Comparison of ENCODE assay signal across 1 cellular context in the genomic region with DNA sequence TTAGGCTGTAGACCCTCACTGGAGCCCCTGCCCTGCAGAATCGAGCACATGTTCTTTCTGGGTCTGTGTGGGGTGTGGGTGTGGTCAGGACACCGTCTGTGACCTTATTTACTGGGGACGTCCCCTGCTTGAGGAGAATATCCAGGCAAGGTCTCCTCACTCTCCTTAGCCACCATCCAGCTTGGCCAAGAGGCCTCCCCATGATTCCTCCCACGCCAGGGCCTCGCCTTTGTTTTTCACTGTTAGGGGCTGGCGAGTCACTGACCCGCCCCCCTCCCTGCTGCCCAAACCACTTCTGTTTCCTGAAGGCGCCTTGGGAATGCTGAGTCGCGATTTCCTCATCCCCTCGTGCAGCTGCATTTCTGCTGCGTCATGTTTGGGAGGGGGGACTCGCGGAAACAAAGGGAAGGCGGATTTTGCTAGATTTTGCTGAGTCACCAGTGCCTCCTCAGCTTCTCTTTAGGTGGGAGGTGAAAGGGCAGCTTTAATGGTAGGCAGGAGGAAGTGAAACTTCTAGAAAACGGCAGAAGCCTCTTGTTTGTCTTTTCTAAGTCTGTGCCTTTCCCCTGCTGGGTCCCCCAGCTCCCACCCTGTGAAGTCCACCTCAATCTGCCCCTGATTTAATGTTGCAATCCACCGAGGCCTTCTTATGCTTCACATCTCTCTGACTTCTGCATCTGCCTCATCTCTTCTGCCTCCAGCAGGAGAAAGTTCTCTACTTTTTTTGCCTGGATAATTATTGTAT.
TF ChIP-seq lines count a peak whose summit lies in the region.

No MANE protein-coding gene starts in this region.

TF ChIP-seq in K562, 482 proteins besides CTCF, POLR2A, EP300 and RAD21 (continued from another document and continues in another):
- TF ChIP-seq, protein P1, sequence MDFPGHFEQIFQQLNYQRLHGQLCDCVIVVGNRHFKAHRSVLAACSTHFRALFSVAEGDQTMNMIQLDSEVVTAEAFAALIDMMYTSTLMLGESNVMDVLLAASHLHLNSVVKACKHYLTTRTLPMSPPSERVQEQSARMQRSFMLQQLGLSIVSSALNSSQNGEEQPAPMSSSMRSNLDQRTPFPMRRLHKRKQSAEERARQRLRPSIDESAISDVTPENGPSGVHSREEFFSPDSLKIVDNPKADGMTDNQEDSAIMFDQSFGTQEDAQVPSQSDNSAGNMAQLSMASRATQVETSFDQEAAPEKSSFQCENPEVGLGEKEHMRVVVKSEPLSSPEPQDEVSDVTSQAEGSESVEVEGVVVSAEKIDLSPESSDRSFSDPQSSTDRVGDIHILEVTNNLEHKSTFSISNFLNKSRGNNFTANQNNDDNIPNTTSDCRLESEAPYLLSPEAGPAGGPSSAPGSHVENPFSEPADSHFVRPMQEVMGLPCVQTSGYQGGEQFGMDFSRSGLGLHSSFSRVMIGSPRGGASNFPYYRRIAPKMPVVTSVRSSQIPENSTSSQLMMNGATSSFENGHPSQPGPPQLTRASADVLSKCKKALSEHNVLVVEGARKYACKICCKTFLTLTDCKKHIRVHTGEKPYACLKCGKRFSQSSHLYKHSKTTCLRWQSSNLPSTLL (IDR thresholded peaks at IDR 0.05), result no peak
- TF ChIP-seq MYBL2 (IDR thresholded peaks at IDR 0.05; ENCODE audit: low read depth), result no peak
- TF ChIP-seq MYBL2 (CRISPR knock-in tag; IDR thresholded peaks at IDR 0.05; ENCODE audit: borderline replicate concordance), result no peak
- no peak for TF ChIP-seq TCFL5 (CRISPR knock-in tag; conservative IDR thresholded peaks at IDR 0.05)
- no peak for TF ChIP-seq ZEB2 (IDR thresholded peaks at IDR 0.05)
- TF ChIP-seq SETDB1 (IDR thresholded peaks at IDR 0.05; ENCODE audit: low read length), result peak; percentile 31
- no peak for TF ChIP-seq TCF7 (IDR thresholded peaks at IDR 0.05; ENCODE audit: borderline replicate concordance)
- peak; percentile 100 for TF ChIP-seq C11orf30 (IDR thresholded peaks at IDR 0.05; ENCODE audit: low read depth)
- no peak for TF ChIP-seq RBM15 (IDR thresholded peaks at IDR 0.05; ENCODE audit: insufficient read depth, low read length)
- TF ChIP-seq MTA1 (IDR thresholded peaks at IDR 0.05; ENCODE audit: borderline replicate concordance), result peak; percentile 81
- TF ChIP-seq TEAD4 (IDR thresholded peaks at IDR 0.05; ENCODE audit: low read length), result peak; percentile 58; the same call in 1 of the 2 replicates
- TF ChIP-seq TEAD4 (CRISPR knock-in tag; IDR thresholded peaks at IDR 0.05; ENCODE audit: borderline replicate concordance), result no peak
- peak; percentile 93 for TF ChIP-seq ZNF592 (IDR thresholded peaks at IDR 0.05)
- TF ChIP-seq ZNF239 (CRISPR knock-in tag; IDR thresholded peaks at IDR 0.05), result peak; percentile 37; the same call in 1 of the 2 replicates
- TF ChIP-seq HMG20A (CRISPR knock-in tag; conservative IDR thresholded peaks at IDR 0.05), result no peak
- no peak for TF ChIP-seq NRF1 (conservative IDR thresholded peaks at IDR 0.05 in 1 of 2, IDR thresholded peaks at IDR 0.05 in 1 of 2)
- TF ChIP-seq TBL1XR1 (IDR thresholded peaks at IDR 0.05; ENCODE audit: low read length in 2 of 2), result peak in 1 of 2 experiments; percentile 82; a peak in 2 of 4 replicates
- no peak for TF ChIP-seq ZNF696 (CRISPR knock-in tag; conservative IDR thresholded peaks at IDR 0.05)
- TF ChIP-seq, protein P2, sequence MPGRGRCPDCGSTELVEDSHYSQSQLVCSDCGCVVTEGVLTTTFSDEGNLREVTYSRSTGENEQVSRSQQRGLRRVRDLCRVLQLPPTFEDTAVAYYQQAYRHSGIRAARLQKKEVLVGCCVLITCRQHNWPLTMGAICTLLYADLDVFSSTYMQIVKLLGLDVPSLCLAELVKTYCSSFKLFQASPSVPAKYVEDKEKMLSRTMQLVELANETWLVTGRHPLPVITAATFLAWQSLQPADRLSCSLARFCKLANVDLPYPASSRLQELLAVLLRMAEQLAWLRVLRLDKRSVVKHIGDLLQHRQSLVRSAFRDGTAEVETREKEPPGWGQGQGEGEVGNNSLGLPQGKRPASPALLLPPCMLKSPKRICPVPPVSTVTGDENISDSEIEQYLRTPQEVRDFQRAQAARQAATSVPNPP (IDR thresholded peaks at IDR 0.05; ENCODE audit: borderline replicate concordance, insufficient read depth, insufficient read length), result no peak
- TF ChIP-seq ZNF253 (CRISPR knock-in tag; conservative IDR thresholded peaks at IDR 0.05), result no peak
- TF ChIP-seq, protein P3, sequence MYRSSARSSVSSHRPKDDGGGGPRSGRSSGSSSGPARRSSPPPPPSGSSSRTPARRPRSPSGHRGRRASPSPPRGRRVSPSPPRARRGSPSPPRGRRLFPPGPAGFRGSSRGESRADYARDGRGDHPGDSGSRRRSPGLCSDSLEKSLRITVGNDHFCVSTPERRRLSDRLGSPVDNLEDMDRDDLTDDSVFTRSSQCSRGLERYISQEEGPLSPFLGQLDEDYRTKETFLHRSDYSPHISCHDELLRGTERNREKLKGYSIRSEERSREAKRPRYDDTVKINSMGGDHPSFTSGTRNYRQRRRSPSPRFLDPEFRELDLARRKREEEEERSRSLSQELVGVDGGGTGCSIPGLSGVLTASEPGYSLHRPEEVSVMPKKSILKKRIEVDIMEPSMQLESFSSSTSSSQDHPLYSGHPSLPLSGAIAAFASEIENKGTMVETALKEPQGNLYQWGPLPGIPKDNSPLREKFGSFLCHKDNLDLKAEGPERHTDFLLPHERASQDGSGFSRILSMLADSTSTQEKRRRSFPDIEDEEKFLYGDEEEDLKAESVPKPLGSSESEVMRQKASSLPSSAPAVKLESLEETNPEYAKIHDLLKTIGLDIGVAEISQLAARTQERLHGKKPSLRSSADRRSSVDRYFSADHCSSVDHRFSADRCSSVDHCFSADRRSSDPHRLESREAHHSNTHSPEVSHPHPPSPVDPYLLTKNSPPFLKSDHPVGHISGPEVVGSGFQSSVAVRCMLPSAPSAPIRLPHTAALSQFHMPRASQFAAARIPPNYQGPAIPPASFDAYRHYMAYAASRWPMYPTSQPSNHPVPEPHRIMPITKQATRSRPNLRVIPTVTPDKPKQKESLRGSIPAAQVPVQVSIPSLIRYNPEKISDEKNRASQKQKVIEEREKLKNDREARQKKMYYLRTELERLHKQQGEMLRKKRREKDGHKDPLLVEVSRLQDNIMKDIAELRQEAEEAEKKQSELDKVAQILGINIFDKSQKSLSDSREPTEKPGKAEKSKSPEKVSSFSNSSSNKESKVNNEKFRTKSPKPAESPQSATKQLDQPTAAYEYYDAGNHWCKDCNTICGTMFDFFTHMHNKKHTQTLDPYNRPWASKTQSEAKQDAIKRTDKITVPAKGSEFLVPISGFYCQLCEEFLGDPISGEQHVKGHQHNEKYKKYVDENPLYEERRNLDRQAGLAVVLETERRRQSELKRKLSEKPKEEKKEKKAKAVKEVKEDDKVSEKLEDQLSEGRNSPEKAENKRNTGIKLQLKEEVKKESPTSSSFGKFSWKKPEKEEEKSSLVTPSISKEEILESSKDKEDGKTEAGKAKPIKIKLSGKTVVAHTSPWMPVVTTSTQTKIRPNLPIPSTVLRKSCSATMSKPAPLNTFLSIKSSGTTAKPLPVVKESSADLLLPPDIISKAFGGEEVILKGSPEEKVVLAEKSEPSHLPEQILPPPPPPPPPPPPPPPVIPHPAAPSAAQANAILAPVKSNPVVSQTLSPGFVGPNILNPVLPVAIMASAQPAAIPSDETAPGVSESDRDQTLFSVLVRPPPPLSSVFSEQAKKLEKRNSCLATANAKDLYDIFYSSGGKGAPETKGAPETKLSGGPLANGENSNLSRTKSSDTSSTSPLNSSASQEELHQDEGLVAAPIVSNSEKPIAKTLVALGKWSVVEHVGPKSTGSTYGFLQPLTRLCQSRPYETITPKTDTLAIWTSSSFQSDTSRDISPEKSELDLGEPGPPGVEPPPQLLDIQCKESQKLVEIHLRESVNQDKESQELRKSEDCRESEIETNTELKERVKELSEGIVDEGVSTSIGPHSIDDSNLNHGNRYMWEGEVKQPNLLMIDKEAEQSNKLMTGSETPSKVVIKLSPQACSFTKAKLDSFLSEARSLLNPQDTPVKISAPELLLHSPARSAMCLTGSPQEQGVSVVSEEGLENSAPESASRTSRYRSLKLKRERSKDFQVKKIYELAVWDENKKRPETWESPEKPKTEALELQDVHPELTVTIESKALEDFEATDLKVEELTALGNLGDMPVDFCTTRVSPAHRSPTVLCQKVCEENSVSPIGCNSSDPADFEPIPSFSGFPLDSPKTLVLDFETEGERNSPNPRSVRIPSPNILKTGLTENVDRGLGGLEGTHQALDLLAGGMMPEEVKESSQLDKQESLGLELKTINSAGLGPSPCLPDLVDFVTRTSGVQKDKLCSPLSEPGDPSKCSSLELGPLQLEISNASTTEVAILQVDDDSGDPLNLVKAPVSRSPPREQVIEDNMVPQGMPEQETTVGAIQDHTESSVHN (IDR thresholded peaks at IDR 0.05; ENCODE audit: borderline replicate concordance in 1 of 2, low read depth in 1 of 2), result peak in 1 of 2 experiments; percentile 100; a peak in 2 of 4 replicates
- TF ChIP-seq CBX3 (IDR thresholded peaks at IDR 0.05; ENCODE audit: borderline replicate concordance in 1 of 2, low read length in 2 of 2), result no peak
- peak; percentile 67 for TF ChIP-seq DACH1 (IDR thresholded peaks at IDR 0.05; ENCODE audit: partially characterized antibody)
- peak; percentile 43; the same call in 1 of the 2 replicates for TF ChIP-seq CREB3L1 (IDR thresholded peaks at IDR 0.05; ENCODE audit: borderline replicate concordance, low read depth)
- no peak for TF ChIP-seq MXI1 (IDR thresholded peaks at IDR 0.05; ENCODE audit: low read depth, low read length)
- TF ChIP-seq CAMTA2 (CRISPR knock-in tag; conservative IDR thresholded peaks at IDR 0.05), result no peak
- TF ChIP-seq E2F1 (CRISPR knock-in tag; IDR thresholded peaks at IDR 0.05), result no peak
- TF ChIP-seq, protein P4, sequence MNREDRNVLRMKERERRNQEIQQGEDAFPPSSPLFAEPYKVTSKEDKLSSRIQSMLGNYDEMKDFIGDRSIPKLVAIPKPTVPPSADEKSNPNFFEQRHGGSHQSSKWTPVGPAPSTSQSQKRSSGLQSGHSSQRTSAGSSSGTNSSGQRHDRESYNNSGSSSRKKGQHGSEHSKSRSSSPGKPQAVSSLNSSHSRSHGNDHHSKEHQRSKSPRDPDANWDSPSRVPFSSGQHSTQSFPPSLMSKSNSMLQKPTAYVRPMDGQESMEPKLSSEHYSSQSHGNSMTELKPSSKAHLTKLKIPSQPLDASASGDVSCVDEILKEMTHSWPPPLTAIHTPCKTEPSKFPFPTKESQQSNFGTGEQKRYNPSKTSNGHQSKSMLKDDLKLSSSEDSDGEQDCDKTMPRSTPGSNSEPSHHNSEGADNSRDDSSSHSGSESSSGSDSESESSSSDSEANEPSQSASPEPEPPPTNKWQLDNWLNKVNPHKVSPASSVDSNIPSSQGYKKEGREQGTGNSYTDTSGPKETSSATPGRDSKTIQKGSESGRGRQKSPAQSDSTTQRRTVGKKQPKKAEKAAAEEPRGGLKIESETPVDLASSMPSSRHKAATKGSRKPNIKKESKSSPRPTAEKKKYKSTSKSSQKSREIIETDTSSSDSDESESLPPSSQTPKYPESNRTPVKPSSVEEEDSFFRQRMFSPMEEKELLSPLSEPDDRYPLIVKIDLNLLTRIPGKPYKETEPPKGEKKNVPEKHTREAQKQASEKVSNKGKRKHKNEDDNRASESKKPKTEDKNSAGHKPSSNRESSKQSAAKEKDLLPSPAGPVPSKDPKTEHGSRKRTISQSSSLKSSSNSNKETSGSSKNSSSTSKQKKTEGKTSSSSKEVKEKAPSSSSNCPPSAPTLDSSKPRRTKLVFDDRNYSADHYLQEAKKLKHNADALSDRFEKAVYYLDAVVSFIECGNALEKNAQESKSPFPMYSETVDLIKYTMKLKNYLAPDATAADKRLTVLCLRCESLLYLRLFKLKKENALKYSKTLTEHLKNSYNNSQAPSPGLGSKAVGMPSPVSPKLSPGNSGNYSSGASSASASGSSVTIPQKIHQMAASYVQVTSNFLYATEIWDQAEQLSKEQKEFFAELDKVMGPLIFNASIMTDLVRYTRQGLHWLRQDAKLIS (CRISPR knock-in tag; IDR thresholded peaks at IDR 0.05), result no peak
- no peak for TF ChIP-seq NCOA2 (IDR thresholded peaks at IDR 0.05; ENCODE audit: partially characterized antibody in 2 of 2)
- TF ChIP-seq RHOXF2B (CRISPR knock-in tag; conservative IDR thresholded peaks at IDR 0.05), result no peak
- no peak for TF ChIP-seq POLR3G (IDR thresholded peaks at IDR 0.05; ENCODE audit: extremely low read depth, insufficient read length, insufficient replicate concordance)
